Comparison of ENCODE assay signal across 2 cellular contexts in the genomic region with DNA sequence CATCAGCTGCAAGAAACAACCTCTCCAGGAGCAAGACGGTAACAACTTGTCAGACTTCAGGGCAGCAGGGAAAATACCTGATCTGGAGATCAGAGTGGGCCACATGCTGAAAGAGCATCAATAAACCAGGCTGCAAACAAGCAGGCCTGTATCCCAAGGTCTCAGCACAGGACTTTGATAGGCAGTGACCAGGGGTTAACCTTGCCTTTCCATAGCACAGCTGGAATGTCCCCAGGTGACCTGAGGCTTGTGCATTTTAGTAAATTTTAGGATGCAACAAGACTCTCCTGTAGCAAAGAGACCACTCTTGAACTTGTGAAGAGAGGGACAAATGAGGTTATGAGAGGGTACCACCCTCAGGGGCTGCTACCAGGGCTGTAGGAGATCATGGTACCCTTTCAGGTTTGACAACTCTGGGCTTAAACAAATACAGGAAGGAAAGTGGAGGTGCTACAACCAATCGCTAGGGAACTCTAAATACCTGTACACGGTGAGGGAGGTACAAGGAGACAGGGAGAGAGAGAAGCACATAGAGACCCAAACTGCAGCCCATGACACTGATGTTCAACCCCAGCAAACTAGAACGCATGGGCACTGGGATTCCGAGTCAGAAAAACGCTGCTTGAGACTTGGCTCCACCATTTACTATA.
TF ChIP-seq lines count a peak whose summit lies in the region.

No MANE protein-coding gene starts in this region.

TF ChIP-seq in GM23338, 12 proteins besides CTCF, POLR2A, EP300 and RAD21:
- TF ChIP-seq CREB1 (CRISPR knock-in tag; IDR thresholded peaks at IDR 0.05; ENCODE audit: low read depth): no peak
- TF ChIP-seq EZH2phosphoT487 (IDR thresholded peaks at IDR 0.05; ENCODE audit: unreplicated experiment): no peak

TF ChIP-seq in H1, 55 proteins besides CTCF, POLR2A, EP300 and RAD21:
- TF ChIP-seq ASH2L (IDR thresholded peaks at IDR 0.05; ENCODE audit: low read length) (no peak), CBX5 (IDR thresholded peaks at IDR 0.05; ENCODE audit: low read depth, low read length) (no peak), NANOG (IDR thresholded peaks at IDR 0.05; ENCODE audit: insufficient read depth, low read depth, low read length, poor library complexity, severe bottlenecking) (no peak), SP1 (IDR thresholded peaks at IDR 0.05; ENCODE audit: low read depth, low read length) (no peak), SP4 (IDR thresholded peaks at IDR 0.05; ENCODE audit: low read length) (no peak), EZH2 (IDR thresholded peaks at IDR 0.05; ENCODE audit: low read depth, low read length, severe bottlenecking) (no peak)
- TF ChIP-seq, protein P1, sequence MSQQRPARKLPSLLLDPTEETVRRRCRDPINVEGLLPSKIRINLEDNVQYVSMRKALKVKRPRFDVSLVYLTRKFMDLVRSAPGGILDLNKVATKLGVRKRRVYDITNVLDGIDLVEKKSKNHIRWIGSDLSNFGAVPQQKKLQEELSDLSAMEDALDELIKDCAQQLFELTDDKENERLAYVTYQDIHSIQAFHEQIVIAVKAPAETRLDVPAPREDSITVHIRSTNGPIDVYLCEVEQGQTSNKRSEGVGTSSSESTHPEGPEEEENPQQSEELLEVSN (IDR thresholded peaks at IDR 0.05): no peak
